Comparison of ENCODE assay signal across 12 cellular contexts in genomic region chr11:105699203-105699602, GRCh38.
"Had no signal": no experiment of that assay in that cellular context is flagged by ENCODE, and none has a peak within 500 bp of the region (broad histone marks: within the 10 kb centered on the region; RNA-seq: fewer than 3 reads in every experiment).

No MANE protein-coding gene starts in this region.

- DNase-seq: activated CD4-positive, alpha-beta T cell treated with anti-CD3 and anti-CD28 coated beads, Interleukin-2, amount 10 ng/mL, durations not matched to agents 24 days and 14 days; activated CD8-positive, alpha-beta memory T cell treated with anti-CD3 and anti-CD28 coated beads, Interleukin-2, amount 50 U/mL, for 4 hours; activated CD8-positive, alpha-beta T cell treated with anti-CD3 and anti-CD28 coated beads, Interleukin-2, amount 10 ng/mL, durations not matched to agents 7 days and 5 days; activated effector memory CD4-positive, alpha-beta T cell treated with anti-CD3 and anti-CD28 coated beads, Interleukin-2, amount 50 U/mL, for 16 hours; activated T-cell treated with anti-CD3 and anti-CD28 coated beads, Interleukin-2, amount 50 U/mL, for 48 hours; erythroblast; mammary epithelial cell; stimulated activated naive CD8-positive, alpha-beta T cell treated with anti-CD3 and anti-CD28 coated beads, Interleukin-15, Interleukin-2, amounts not matched to agents 100 U/mL and 50 U/mL, for 24 hours had no signal

- ATAC-seq: activated CD8-positive, alpha-beta T cell treated with anti-CD3 and anti-CD28 coated beads, Interleukin-2, amount 10 ng/mL, durations not matched to agents 7 days and 5 days; left lobe of liver; sciatic nerve; stimulated activated naive CD8-positive, alpha-beta T cell treated with anti-CD3 and anti-CD28 coated beads, Interleukin-15, Interleukin-2, amounts not matched to agents 100 U/mL and 50 U/mL, for 24 hours; WTC11 had no signal

- H3K27me3 ChIP-seq: suprapubic skin had no signal

- H3K4me1 ChIP-seq: suprapubic skin had no signal

- H3K27ac ChIP-seq: suprapubic skin had no signal
